In genomic region chr6:1575213-1576041, GRCh38 we compare ENCODE assay signal across 9 cellular contexts. TPM values are rescaled to one million over a fixed set of nuclear protein-coding genes. Genes with fewer than 3 reads are reported as not detected.
DNase-seq lines count a peak whose midpoint lies in the region; ATAC-seq lines count a peak whose summit lies in the region.
"Had no signal": no experiment of that assay in that cellular context is flagged by ENCODE, and none has a peak within 500 bp of the region (broad histone marks: within the 10 kb centered on the region; RNA-seq: fewer than 3 reads in every experiment).

No MANE protein-coding gene starts in this region.

- H3K9me3 Mint-ChIP-seq in T-helper 2 cell treated with Interferon-gamma antibody and Interleukin-4, amounts not matched to agents 5 μg/mL and 100 μg/mL, for 36 hours = peaks cover 6% of the 10 kb centered on the region

- peaks cover 4% of the 10 kb centered on the region for H3K27me3 Mint-ChIP-seq in T-helper 2 cell treated with Interferon-gamma antibody and Interleukin-4, amounts not matched to agents 5 μg/mL and 100 μg/mL, for 36 hours (ENCODE audit: low read depth)

- ATAC-seq in HG03460 (IDR thresholded peaks at IDR 0.05; ENCODE audit: unreplicated experiment) (peak; percentile 54), HG03354 (IDR thresholded peaks at IDR 0.05; ENCODE audit: poor library complexity, severe bottlenecking, unreplicated experiment) (no peak), GM18502 (IDR thresholded peaks at IDR 0.05; ENCODE audit: poor library complexity, unreplicated experiment) (no peak)

- peak overlapping the region; percentile 73 for H3K27ac ChIP-seq in temporal lobe (ENCODE audit: low read depth, low read length)

- H3K4me1 Mint-ChIP-seq in T-helper 2 cell treated with Interferon-gamma antibody and Interleukin-4, amounts not matched to agents 5 μg/mL and 100 μg/mL, for 36 hours (ENCODE audit: low read depth) = no peaks in the 10 kb centered on the region

- H3K36me3 Mint-ChIP-seq in T-helper 2 cell treated with Interferon-gamma antibody and Interleukin-4, amounts not matched to agents 5 μg/mL and 100 μg/mL, for 36 hours (ENCODE audit: low read depth) = no peaks in the 10 kb centered on the region

- no peak overlapping the region for H3K27ac Mint-ChIP-seq in T-helper 2 cell treated with Interferon-gamma antibody and Interleukin-4, amounts not matched to agents 5 μg/mL and 100 μg/mL, for 36 hours

- DNase-seq in cerebellar cortex (ENCODE audit: low spot score) (peak; percentile 52), medulla oblongata (ENCODE audit: extremely low spot score) (peak; percentile 50), NCI-H1417 (lab: John Stamatoyannopoulos, UW) (no peak)
- DNase-seq in T-helper 2 cell treated with Interferon-gamma antibody and Interleukin-4, amounts not matched to agents 5 μg/mL and 100 μg/mL, for 36 hours (ENCODE audit: low spot score) = no peak
- DNase-seq: activated CD4-positive, CD25-positive, alpha-beta regulatory T cell had no signal

- H3K4me3 Mint-ChIP-seq in T-helper 2 cell treated with Interferon-gamma antibody and Interleukin-4, amounts not matched to agents 5 μg/mL and 100 μg/mL, for 36 hours = no peak overlapping the region

RNA-seq across cellular contexts. Expression of gene FOXC1, which starts 34.3 kb away (rescaled TPM):
- total RNA-seq in temporal lobe = 6.9 TPM

Comparison
In these comparisons a context has a peak if more than half of its experiments do, and no peak if none do; other contexts are left out.
1. DNase-seq: peak in cerebellar cortex (single experiment) and medulla oblongata (single experiment); none in T-helper 2 cell treated with Interferon-gamma antibody and Interleukin-4, amounts not matched to agents 5 μg/mL and 100 μg/mL, for 36 hours (single experiment) and NCI-H1417 (0 of 3).